22 cellular contexts compared by ENCODE assay signal in the genomic region with DNA sequence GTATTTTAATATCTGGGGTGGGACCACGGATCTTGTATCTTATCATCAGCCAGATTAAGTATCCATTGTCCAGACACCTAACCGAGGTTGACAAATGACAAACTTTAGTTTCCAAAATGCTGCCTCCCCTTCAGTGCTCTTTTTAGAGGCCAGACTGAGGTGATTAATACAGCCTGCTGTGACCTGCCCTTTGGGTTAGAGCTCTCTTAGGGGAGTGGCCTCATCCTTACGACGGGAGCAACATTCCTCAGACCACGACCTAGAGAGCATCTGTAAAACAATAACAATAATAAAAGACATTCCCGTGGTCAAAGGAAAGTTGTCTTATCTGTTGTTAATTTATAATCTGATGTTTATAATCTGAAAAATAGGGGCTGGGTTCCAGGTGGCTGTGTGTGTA.
DNase-seq lines count a peak whose midpoint lies in the region; ATAC-seq, FAIRE-seq and TF ChIP-seq lines count a peak whose summit lies in the region.
"Had no signal": no experiment of that assay in that cellular context is flagged by ENCODE, and none has a peak within 500 bp of the region (broad histone marks: within the 10 kb centered on the region; RNA-seq: fewer than 3 reads in every experiment).

No MANE protein-coding gene starts in this region.

- no peak for DNase-seq in CD4-positive, CD25-positive, alpha-beta regulatory T cell
- DNase-seq in LHCN-M2 (ENCODE audit: low read depth) (peak; percentile 24), bronchial epithelial cell (ENCODE audit: low read depth) (peak; percentile 78), foreskin keratinocyte (peak; percentile 56 to 73), lower lobe of right lung (no peak), NCI-H146 treated with DMSO at 0.1 percent for 48 hours (lab: John Stamatoyannopoulos, UW; ENCODE audit: unreplicated experiment) (no peak), A673 (ENCODE audit: low spot score) (no peak)
- DNase-seq: Calu3; CD4-positive, alpha-beta memory T cell; HCEC 1CT; KBM-7; MV-4-11; NCI-H187; NCI-H2107; NCI-H2227 treated with DMSO at 0.1 percent for 48 hours; NCI-H524; NCI-H82; OCI-M1; SJCRH30 had no signal

- no peak for ATAC-seq in CD4-positive, CD25-positive, alpha-beta regulatory T cell (ENCODE audit: low read depth in 2 of 2)
- ATAC-seq in foreskin keratinocyte (peak; percentile 90), lower lobe of right lung (no peak), HG03521 (IDR thresholded peaks at IDR 0.05; ENCODE audit: unreplicated experiment) (no peak)

- POLR2A ChIA-PET in A673 (lab: Charles Lee; ENCODE audit: low non-redundant PET), result no interaction called here

- H3K9me3 Mint-ChIP-seq in CD4-positive, CD25-positive, alpha-beta regulatory T cell, result no peaks in the 10 kb centered on the region
- H3K9me3 Mint-ChIP-seq: CD4-positive, alpha-beta memory T cell had no signal

- H3K36me3 ChIP-seq in CD4-positive, CD25-positive, alpha-beta regulatory T cell (ENCODE audit: control insufficient read depth, insufficient read depth, low read length), result no peaks in the 10 kb centered on the region
- H3K36me3 ChIP-seq in bronchial epithelial cell (ENCODE audit: control insufficient read depth, insufficient read depth, low read length) (no peaks in the 10 kb centered on the region), lower lobe of right lung (no peaks in the 10 kb centered on the region), A673 (ENCODE audit: insufficient read depth, low read length, poor library complexity, severe bottlenecking) (no peaks in the 10 kb centered on the region)
- H3K36me3 ChIP-seq: SJCRH30 had no signal

- H3K4me3 Mint-ChIP-seq in CD4-positive, CD25-positive, alpha-beta regulatory T cell, result no peak overlapping the region
- H3K4me3 Mint-ChIP-seq: CD4-positive, alpha-beta memory T cell had no signal

- H3K4me1 Mint-ChIP-seq in CD4-positive, CD25-positive, alpha-beta regulatory T cell, result no peaks in the 10 kb centered on the region

- FAIRE-seq in bronchial epithelial cell (lab: Jason Lieb, UNC), result no peak
- FAIRE-seq: A204.1, GM12891 had no signal

- H3K27ac ChIP-seq in CD4-positive, CD25-positive, alpha-beta regulatory T cell (ENCODE audit: insufficient read depth, low read length, poor library complexity, severe bottlenecking), result no peak overlapping the region
- H3K27ac ChIP-seq in foreskin keratinocyte (no peak overlapping the region), lower lobe of right lung (no peak overlapping the region), A673 (ENCODE audit: low read depth, low read length, poor library complexity, severe bottlenecking) (no peak overlapping the region)
- H3K27ac ChIP-seq: SJCRH30 had no signal

- TF ChIP-seq CTCF in bronchial epithelial cell (IDR thresholded peaks at IDR 0.05; ENCODE audit: insufficient read depth, low read length, severe bottlenecking), result no peak
- no peak for TF ChIP-seq CTCF in foreskin keratinocyte (conservative IDR thresholded peaks at IDR 0.05)
- no peak for TF ChIP-seq CTCF in lower lobe of right lung (IDR thresholded peaks at IDR 0.05)
- no peak for TF ChIP-seq CTCF in A673 (conservative IDR thresholded peaks at IDR 0.05; ENCODE audit: low read depth, low read length)

- H3K9me3 ChIP-seq in CD4-positive, CD25-positive, alpha-beta regulatory T cell (ENCODE audit: control insufficient read depth in 2 of 2, low read length in 2 of 2), result no peaks in the 10 kb centered on the region
- no peaks in the 10 kb centered on the region for H3K9me3 ChIP-seq in lower lobe of right lung
- no peaks in the 10 kb centered on the region for H3K9me3 ChIP-seq in A673 (ENCODE audit: low read depth, low read length, poor library complexity, severe bottlenecking)
- H3K9me3 ChIP-seq: SJCRH30 had no signal

- peaks cover 4% of the 10 kb centered on the region for H3K27me3 Mint-ChIP-seq in CD4-positive, CD25-positive, alpha-beta regulatory T cell

- CTCF ChIA-PET in A673 (lab: Charles Lee), result no interaction called here

- H3K27ac Mint-ChIP-seq in CD4-positive, CD25-positive, alpha-beta regulatory T cell, result peak overlapping the region in 2 of 3 donors; percentile 16 to 31
- H3K27ac Mint-ChIP-seq: CD4-positive, alpha-beta memory T cell had no signal

- no peak overlapping the region for H3K4me3 ChIP-seq in CD4-positive, CD25-positive, alpha-beta regulatory T cell (ENCODE audit: low read depth, low read length)
- H3K4me3 ChIP-seq in bronchial epithelial cell (ENCODE audit: low read depth, low read length) (no peak overlapping the region), lower lobe of right lung (no peak overlapping the region), A673 (ENCODE audit: low read depth, low read length, poor library complexity, severe bottlenecking) (no peak overlapping the region)
- H3K4me3 ChIP-seq: SJCRH30 had no signal

- no peaks in the 10 kb centered on the region for H3K4me1 ChIP-seq in CD4-positive, CD25-positive, alpha-beta regulatory T cell (ENCODE audit: control insufficient read depth, insufficient read depth, low read length, poor library complexity, severe bottlenecking)
- peaks cover 22% of the 10 kb centered on the region for H3K4me1 ChIP-seq in foreskin keratinocyte
- H3K4me1 ChIP-seq in lower lobe of right lung, result peaks cover 8% of the 10 kb centered on the region
- H3K4me1 ChIP-seq in A673 (ENCODE audit: insufficient read depth, low read length, poor library complexity, severe bottlenecking), result peaks cover 27% of the 10 kb centered on the region

- intact Hi-C loops in lower lobe of right lung (cut with DNase I) (no loop called here), A673 (cut with micrococcal nuclease; ENCODE audit: unreplicated experiment) (no loop called here)

- BruUV-seq in A673 (replicated peaks; lab: Mats Ljungman, UMichigan), result no TSS peak

- no peaks in the 10 kb centered on the region for H3K36me3 Mint-ChIP-seq in CD4-positive, CD25-positive, alpha-beta regulatory T cell
- H3K36me3 Mint-ChIP-seq: CD4-positive, alpha-beta memory T cell had no signal

- H3K27me3 ChIP-seq in CD4-positive, CD25-positive, alpha-beta regulatory T cell (ENCODE audit: control insufficient read depth, insufficient read depth, low read length), result no peaks in the 10 kb centered on the region
- H3K27me3 ChIP-seq in bronchial epithelial cell (ENCODE audit: control insufficient read depth, insufficient read depth, low read length) (no peaks in the 10 kb centered on the region), foreskin keratinocyte (peaks cover 3% of the 10 kb centered on the region), lower lobe of right lung (ENCODE audit: low read depth) (no peaks in the 10 kb centered on the region), A673 (replicated peaks; ENCODE audit: insufficient read depth, low read depth, low read length, poor library complexity) (no peaks in the 10 kb centered on the region)
- H3K27me3 ChIP-seq: SJCRH30 had no signal

Comparison
In these comparisons a context has a peak if more than half of its experiments do, and no peak if none do; other contexts are left out.
1. DNase-seq: peak in LHCN-M2 (single experiment), bronchial epithelial cell (single experiment) and foreskin keratinocyte (2 of 2); none in CD4-positive, CD25-positive, alpha-beta regulatory T cell (0 of 3), lower lobe of right lung (single experiment), NCI-H146 treated with DMSO at 0.1 percent for 48 hours (single experiment) and A673 (single experiment).